9 cellular contexts compared by ENCODE assay signal in genomic region chr16:55046146-55046460, GRCh38.
"Had no signal": no experiment of that assay in that cellular context is flagged by ENCODE, and none has a peak within 500 bp of the region (broad histone marks: within the 10 kb centered on the region; RNA-seq: fewer than 3 reads in every experiment).

No MANE protein-coding gene starts in this region.

- H3K4me1 ChIP-seq: HAP-1 had no signal

- H3K9ac ChIP-seq: GM23248 had no signal

- H3K4me3 Mint-ChIP-seq: HFFc6, IgD-negative memory B cell had no signal

- DNase-seq: GM23248, H7, HFFc6, KBM-7 had no signal

- ATAC-seq: HCT116, HepG2 had no signal

- H3K4me3 ChIP-seq: GM23248, HAP-1 had no signal

- H2AFZ ChIP-seq: GM23248 had no signal

- H3K27ac Mint-ChIP-seq: HFFc6, IgD-negative memory B cell had no signal

- H3K27ac ChIP-seq: GM23248, HL-60 had no signal

- H3K36me3 ChIP-seq: HAP-1 had no signal

- H3K9me3 Mint-ChIP-seq: HFFc6 had no signal

- H3K4me1 Mint-ChIP-seq: IgD-negative memory B cell had no signal

- H3K9me3 ChIP-seq: HAP-1 had no signal

- H3K36me3 Mint-ChIP-seq: IgD-negative memory B cell had no signal
